ENCODE assay signal across 8 cellular contexts in the genomic region with DNA sequence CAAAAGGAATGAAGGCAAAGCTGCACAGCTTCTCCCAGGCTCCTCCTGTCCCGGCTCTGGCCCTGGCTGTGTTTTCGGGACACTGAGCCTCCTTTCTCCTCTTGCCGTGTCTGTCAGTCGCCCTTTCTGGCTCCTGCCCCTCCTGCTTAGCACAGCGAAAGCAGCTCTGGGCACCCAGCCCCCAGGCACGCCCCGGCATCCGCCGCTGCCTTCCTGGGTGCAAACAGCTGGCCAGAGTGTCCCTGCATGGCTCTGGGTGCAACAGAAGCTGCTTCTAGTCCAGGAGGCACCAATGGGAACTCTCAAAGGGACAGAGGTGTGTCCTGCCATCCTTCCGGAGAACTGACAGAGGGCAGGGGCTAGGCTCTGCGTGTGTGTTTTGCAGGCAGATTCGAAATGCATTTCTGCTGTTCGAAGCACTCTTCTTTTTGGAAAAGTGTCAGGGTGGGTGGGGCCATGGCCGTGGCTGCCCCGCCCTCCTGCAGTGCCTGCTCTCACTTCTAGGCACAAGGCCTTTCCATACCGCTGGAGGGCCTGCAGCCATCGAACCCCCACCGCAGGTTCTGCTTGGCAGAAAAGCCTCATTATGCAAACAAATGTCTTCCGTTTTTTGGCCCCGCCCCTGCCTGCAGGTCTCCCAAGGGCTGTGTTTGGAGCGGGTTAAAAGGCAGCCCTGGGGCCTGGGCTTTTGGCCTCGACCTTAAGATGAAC. TPM values are rescaled to one million over a fixed set of nuclear protein-coding genes. Genes with fewer than 3 reads are reported as not detected.
A peak's percentile ranks its signal among the peaks of the same experiment; 100 is the strongest.
DNase-seq lines count a peak whose midpoint lies in the region; ATAC-seq and TF ChIP-seq lines count a peak whose summit lies in the region.

No MANE protein-coding gene starts in this region.

- no peaks in the 10 kb centered on the region for H3K9me3 Mint-ChIP-seq in activated naive CD8-positive, alpha-beta T cell treated with anti-CD3 and anti-CD28 coated beads, Interleukin-2, amount 50 U/mL, for 24 hours
- H3K9me3 Mint-ChIP-seq in mesothelial cell of epicardium = no peaks in the 10 kb centered on the region

- DNase-seq in CMK (ENCODE audit: low read depth) (peak; percentile 81), NB4 (ENCODE audit: low read depth) (peak; percentile 98), mesothelial cell of epicardium (ENCODE audit: low spot score in 2 of 2, unreplicated experiment in 2 of 2) (no peak), SW 1271 (lab: John Stamatoyannopoulos, UW) (no peak)
- no peak for DNase-seq in activated naive CD8-positive, alpha-beta T cell treated with anti-CD3 and anti-CD28 coated beads, Interleukin-2, amount 50 U/mL, for 24 hours
- no peak for DNase-seq in activated effector memory CD4-positive, alpha-beta T cell treated with anti-CD3 and anti-CD28 coated beads, Interleukin-2, amount 50 U/mL, for 16 hours

- TF ChIP-seq CTCF in NB4 (IDR thresholded peaks at IDR 0.05; ENCODE audit: low read depth, low read length) (peak; percentile 2), mesothelial cell of epicardium (IDR thresholded peaks at IDR 0.05; ENCODE audit: unreplicated experiment) (no peak)

- peaks cover 5% of the 10 kb centered on the region for H3K4me1 Mint-ChIP-seq in activated naive CD8-positive, alpha-beta T cell treated with anti-CD3 and anti-CD28 coated beads, Interleukin-2, amount 50 U/mL, for 24 hours
- H3K4me1 Mint-ChIP-seq in mesothelial cell of epicardium = peaks cover 12% of the 10 kb centered on the region

- H3K27me3 Mint-ChIP-seq in activated naive CD8-positive, alpha-beta T cell treated with anti-CD3 and anti-CD28 coated beads, Interleukin-2, amount 50 U/mL, for 24 hours = no peaks in the 10 kb centered on the region
- H3K27me3 Mint-ChIP-seq in mesothelial cell of epicardium (ENCODE audit: low read depth) = no peaks in the 10 kb centered on the region

- no peaks in the 10 kb centered on the region for H3K36me3 Mint-ChIP-seq in activated naive CD8-positive, alpha-beta T cell treated with anti-CD3 and anti-CD28 coated beads, Interleukin-2, amount 50 U/mL, for 24 hours (ENCODE audit: low read depth)
- H3K36me3 Mint-ChIP-seq in mesothelial cell of epicardium = peaks cover 24% of the 10 kb centered on the region

- TF ChIP-seq POLR2A in GM19193 (IDR thresholded peaks at IDR 0.05; ENCODE audit: extremely low read depth, insufficient read depth, insufficient read length) (peak; percentile 27), NB4 (IDR thresholded peaks at IDR 0.05; ENCODE audit: extremely low read depth, insufficient read length) (no peak)

- H3K4me3 Mint-ChIP-seq in activated naive CD8-positive, alpha-beta T cell treated with anti-CD3 and anti-CD28 coated beads, Interleukin-2, amount 50 U/mL, for 24 hours = no peak overlapping the region
- no peak overlapping the region for H3K4me3 Mint-ChIP-seq in mesothelial cell of epicardium

- no peak overlapping the region for H3K27ac Mint-ChIP-seq in activated naive CD8-positive, alpha-beta T cell treated with anti-CD3 and anti-CD28 coated beads, Interleukin-2, amount 50 U/mL, for 24 hours
- peak overlapping the region; percentile 16 for H3K27ac Mint-ChIP-seq in mesothelial cell of epicardium

- H3K4me3 ChIP-seq in NB4 (ENCODE audit: low read depth, low read length) = peak overlapping the region; percentile 60

- ATAC-seq in activated naive CD8-positive, alpha-beta T cell treated with anti-CD3 and anti-CD28 coated beads, Interleukin-2, amount 50 U/mL, for 24 hours = peak; percentile 55
- no peak for ATAC-seq in HG03354 (IDR thresholded peaks at IDR 0.05; ENCODE audit: poor library complexity, severe bottlenecking, unreplicated experiment)

RNA-seq across cellular contexts. Expression of a gene that starts 15.5 kb away (rescaled TPM):
- total RNA-seq in mesothelial cell of epicardium = 573 to 576 TPM (median 576 TPM) in 3 replicates

RNA-seq across cellular contexts. Expression of a gene that starts 27.7 kb away (rescaled TPM):
- 56.2 to 58.4 TPM (median 56.5 TPM) in 3 replicates for total RNA-seq in mesothelial cell of epicardium

RNA-seq across cellular contexts. Expression of a gene that starts 29.3 kb away (rescaled TPM):
- total RNA-seq in mesothelial cell of epicardium = 12.0 to 12.6 TPM (median 12.2 TPM) in 3 replicates

RNA-seq across cellular contexts. Expression of a gene that starts 36.1 kb away (rescaled TPM):
- total RNA-seq in mesothelial cell of epicardium = 18.4 to 20.8 TPM (median 20.4 TPM) in 3 replicates

Comparison
In these comparisons a context has a peak if more than half of its experiments do, and no peak if none do; other contexts are left out.
1. DNase-seq: peak in CMK (single experiment) and NB4 (single experiment); none in activated naive CD8-positive, alpha-beta T cell treated with anti-CD3 and anti-CD28 coated beads, Interleukin-2, amount 50 U/mL, for 24 hours (single experiment), mesothelial cell of epicardium (0 of 2), activated effector memory CD4-positive, alpha-beta T cell treated with anti-CD3 and anti-CD28 coated beads, Interleukin-2, amount 50 U/mL, for 16 hours (single experiment) and SW 1271 (0 of 2).